11 cellular contexts compared by ENCODE assay signal in genomic region chr7:41882271-41882670, GRCh38.
DNase-seq lines count a peak whose midpoint lies in the region; ATAC-seq, FAIRE-seq and TF ChIP-seq lines count a peak whose summit lies in the region.
"Had no signal": no experiment of that assay in that cellular context is flagged by ENCODE, and none has a peak within 500 bp of the region (broad histone marks: within the 10 kb centered on the region; RNA-seq: fewer than 3 reads in every experiment).

No MANE protein-coding gene starts in this region.

- peak overlapping the region; percentile 93 for H3K27ac ChIP-seq in astrocyte (ENCODE audit: low read depth, low read length)
- H3K27ac ChIP-seq: colonic mucosa had no signal

- H3K9ac ChIP-seq in astrocyte (ENCODE audit: low read length): peak overlapping the region; percentile 12

- H3K79me2 ChIP-seq in astrocyte (ENCODE audit: insufficient read depth, low read length): no peaks in the 10 kb centered on the region

- peaks cover 53% of the 10 kb centered on the region for H3K4me1 Mint-ChIP-seq in activated naive CD4-positive, alpha-beta T cell treated with anti-CD3 and anti-CD28 coated beads for 36 hours (ENCODE audit: low read depth)
- H3K4me1 Mint-ChIP-seq in astrocyte (ENCODE audit: low read depth, unreplicated experiment): peaks cover 54% of the 10 kb centered on the region
- H3K4me1 Mint-ChIP-seq in stimulated activated naive CD8-positive, alpha-beta T cell treated with anti-CD3 and anti-CD28 coated beads, Interleukin-15, amount 100 ng/mL, for 72 hours: peaks cover 70% of the 10 kb centered on the region

- H3K4me1 ChIP-seq in astrocyte (ENCODE audit: insufficient read depth, low read length) (peaks cover 69% of the 10 kb centered on the region), HAP-1 (no peaks in the 10 kb centered on the region)

- intact Hi-C loops in activated naive CD4-positive, alpha-beta T cell treated with anti-CD3 and anti-CD28 coated beads for 36 hours (cut with micrococcal nuclease): loop anchor here (5.0 to 10.0 kb wide), 8 partner anchors 985 to 1935 kb away; partner anchors contain the start of genes C7orf25, MRPL32 and PSMA2

- H3K27ac Mint-ChIP-seq in activated naive CD4-positive, alpha-beta T cell treated with anti-CD3 and anti-CD28 coated beads for 36 hours: peak overlapping the region; percentile 98
- H3K27ac Mint-ChIP-seq in astrocyte (ENCODE audit: unreplicated experiment): no peak overlapping the region
- H3K27ac Mint-ChIP-seq in stimulated activated naive CD8-positive, alpha-beta T cell treated with anti-CD3 and anti-CD28 coated beads, Interleukin-15, amount 100 ng/mL, for 72 hours: peak overlapping the region; percentile 96 to 98

- no peak for FAIRE-seq in astrocyte (lab: Jason Lieb, UNC)

- peaks cover 17% of the 10 kb centered on the region for H3K9me3 Mint-ChIP-seq in activated naive CD4-positive, alpha-beta T cell treated with anti-CD3 and anti-CD28 coated beads for 36 hours
- H3K9me3 Mint-ChIP-seq in astrocyte (ENCODE audit: unreplicated experiment): peaks cover 3% of the 10 kb centered on the region
- peaks cover 12 to 37% of the 10 kb centered on the region in 2 donors for H3K9me3 Mint-ChIP-seq in stimulated activated naive CD8-positive, alpha-beta T cell treated with anti-CD3 and anti-CD28 coated beads, Interleukin-15, amount 100 ng/mL, for 72 hours

- H3K36me3 ChIP-seq in astrocyte (ENCODE audit: insufficient read depth, low read length): no peaks in the 10 kb centered on the region
- no peaks in the 10 kb centered on the region for H3K36me3 ChIP-seq in HAP-1 (replicated peaks)
- H3K36me3 ChIP-seq: colonic mucosa had no signal

- peaks cover 21% of the 10 kb centered on the region for H3K36me3 Mint-ChIP-seq in activated naive CD4-positive, alpha-beta T cell treated with anti-CD3 and anti-CD28 coated beads for 36 hours (ENCODE audit: low read depth)
- no peaks in the 10 kb centered on the region for H3K36me3 Mint-ChIP-seq in astrocyte (ENCODE audit: low read depth, unreplicated experiment)

- no peaks in the 10 kb centered on the region for H3K27me3 ChIP-seq in astrocyte (ENCODE audit: insufficient read depth, low read length)
- H3K27me3 ChIP-seq in HAP-1 (ENCODE audit: low read depth): no peaks in the 10 kb centered on the region
- H3K27me3 ChIP-seq: colonic mucosa had no signal

- no peaks in the 10 kb centered on the region for H3K27me3 Mint-ChIP-seq in activated naive CD4-positive, alpha-beta T cell treated with anti-CD3 and anti-CD28 coated beads for 36 hours (ENCODE audit: low read depth)
- no peaks in the 10 kb centered on the region for H3K27me3 Mint-ChIP-seq in astrocyte (ENCODE audit: low read depth, unreplicated experiment)
- no peaks in the 10 kb centered on the region for H3K27me3 Mint-ChIP-seq in stimulated activated naive CD8-positive, alpha-beta T cell treated with anti-CD3 and anti-CD28 coated beads, Interleukin-15, amount 100 ng/mL, for 72 hours

- H3K4me3 Mint-ChIP-seq in activated naive CD4-positive, alpha-beta T cell treated with anti-CD3 and anti-CD28 coated beads for 36 hours: no peak overlapping the region
- no peak overlapping the region for H3K4me3 Mint-ChIP-seq in astrocyte (ENCODE audit: unreplicated experiment)
- peak overlapping the region; percentile 64 for H3K4me3 Mint-ChIP-seq in stimulated activated naive CD8-positive, alpha-beta T cell treated with anti-CD3 and anti-CD28 coated beads, Interleukin-15, amount 100 ng/mL, for 72 hours

- TF ChIP-seq CTCF in astrocyte (IDR thresholded peaks at IDR 0.05; ENCODE audit: insufficient read depth, low read depth, low read length): no peak

- no peak for DNase-seq in activated naive CD4-positive, alpha-beta T cell treated with anti-CD3 and anti-CD28 coated beads for 36 hours
- no peak for DNase-seq in activated naive CD4-positive, alpha-beta T cell (lab: John Stamatoyannopoulos, UW)
- DNase-seq in astrocyte (ENCODE audit: low read depth) (no peak), HAP-1 (ENCODE audit: low spot score in 2 of 2) (no peak), glomerular visceral epithelial cell (ENCODE audit: extremely low spot score) (no peak)
- no peak for DNase-seq in stimulated activated naive CD8-positive, alpha-beta T cell treated with anti-CD3 and anti-CD28 coated beads, Interleukin-15, amount 100 ng/mL, for 72 hours
- DNase-seq: NCI-H1048, PC-3 had no signal

- ATAC-seq in HG03135 (IDR thresholded peaks at IDR 0.05; ENCODE audit: unreplicated experiment): peak; percentile 11
- ATAC-seq in stimulated activated naive CD8-positive, alpha-beta T cell treated with anti-CD3 and anti-CD28 coated beads, Interleukin-15, amount 100 ng/mL, for 72 hours: no peak
- no peak for ATAC-seq in GM19463 (IDR thresholded peaks at IDR 0.05; ENCODE audit: unreplicated experiment)
- ATAC-seq: PC-3 had no signal

- H4K20me1 ChIP-seq in astrocyte (ENCODE audit: insufficient read depth, low read length): no peaks in the 10 kb centered on the region

- no peak overlapping the region for H2AFZ ChIP-seq in astrocyte (ENCODE audit: low read depth, low read length)

- CTCF ChIA-PET in activated naive CD4-positive, alpha-beta T cell treated with anti-CD3 and anti-CD28 coated beads for 36 hours (lab: Charles Lee): no interaction called here

- H3K4me2 ChIP-seq in astrocyte (ENCODE audit: low read length): no peak overlapping the region

- in situ Hi-C loops in HAP-1 (cut with MboI; ENCODE audit: low sequenced_read_pairs): no loop called here

- no peak overlapping the region for H3K4me3 ChIP-seq in astrocyte (ENCODE audit: insufficient read depth, low read depth, low read length)
- no peak overlapping the region for H3K4me3 ChIP-seq in HAP-1
- H3K4me3 ChIP-seq: colonic mucosa had no signal

- H3K9me3 ChIP-seq in astrocyte (ENCODE audit: insufficient read depth, low read depth, low read length) (no peaks in the 10 kb centered on the region), HAP-1 (no peaks in the 10 kb centered on the region)
- H3K9me3 ChIP-seq: colonic mucosa had no signal

Comparison
In these comparisons a context has a peak if more than half of its experiments do, and no peak if none do; other contexts are left out.
1. H3K4me3 Mint-ChIP-seq: peak in stimulated activated naive CD8-positive, alpha-beta T cell treated with anti-CD3 and anti-CD28 coated beads, Interleukin-15, amount 100 ng/mL, for 72 hours (2 of 2); none in activated naive CD4-positive, alpha-beta T cell treated with anti-CD3 and anti-CD28 coated beads for 36 hours (single experiment) and astrocyte (single experiment).